ENCODE assay signal across 8 cellular contexts in genomic region chr1:70487910-70488665, GRCh38.
A peak's percentile ranks its signal among the peaks of the same experiment; 100 is the strongest.
DNase-seq lines count a peak whose midpoint lies in the region; ATAC-seq, FAIRE-seq and TF ChIP-seq lines count a peak whose summit lies in the region.

No MANE protein-coding gene starts in this region.

- no peaks in the 10 kb centered on the region for H3K27me3 ChIP-seq in DOHH2 (ENCODE audit: control insufficient read depth, low read length)
- no peaks in the 10 kb centered on the region for H3K27me3 ChIP-seq in bronchial epithelial cell (ENCODE audit: control insufficient read depth, insufficient read depth, low read length)

- H3F3A ChIP-seq in DOHH2 (ENCODE audit: control insufficient read depth, insufficient read depth): no peaks in the 10 kb centered on the region

- no peak overlapping the region for H3K4me2 ChIP-seq in DOHH2 (ENCODE audit: low read length)

- H3K27ac ChIP-seq in DOHH2 (ENCODE audit: low read depth, low read length) (no peak overlapping the region), HEK293 (ENCODE audit: extremely low read depth, low read depth, low read length) (no peak overlapping the region)

- H3K4me3 ChIP-seq in DOHH2 (ENCODE audit: low read length): no peak overlapping the region
- no peak overlapping the region for H3K4me3 ChIP-seq in HEK293 (ENCODE audit: low read depth, low read length)
- no peak overlapping the region for H3K4me3 ChIP-seq in bronchial epithelial cell (ENCODE audit: low read depth, low read length)

- FAIRE-seq in bronchial epithelial cell (lab: Jason Lieb, UNC): peak; percentile 43

- CTCF ChIA-PET in HEK293 (lab: Yijun Ruan, JAX): no interaction called here

- H3K9me3 ChIP-seq in DOHH2 (ENCODE audit: control insufficient read depth, insufficient read depth, low read length) (no peaks in the 10 kb centered on the region), HEK293 (ENCODE audit: control insufficient read depth, insufficient read depth, low read depth, low read length) (no peaks in the 10 kb centered on the region)

- DNase-seq in A172 (ENCODE audit: low spot score) (peak; percentile 10), NCI-H2227 (lab: John Stamatoyannopoulos, UW; ENCODE audit: unreplicated experiment) (peak; percentile 45), bronchial epithelial cell (ENCODE audit: low read depth) (peak; percentile 49), left lobe of liver (ENCODE audit: low spot score) (no peak)

- H3K4me1 ChIP-seq in DOHH2 (ENCODE audit: control insufficient read depth, low read length) (no peaks in the 10 kb centered on the region), HEK293 (ENCODE audit: control insufficient read depth, insufficient read depth, low read length) (no peaks in the 10 kb centered on the region)

- H3K36me3 ChIP-seq in DOHH2 (ENCODE audit: control insufficient read depth, low read length): no peaks in the 10 kb centered on the region
- no peaks in the 10 kb centered on the region for H3K36me3 ChIP-seq in HEK293 (ENCODE audit: control insufficient read depth in 2 of 2, insufficient read depth in 1 of 2, low read length in 2 of 2)
- no peaks in the 10 kb centered on the region for H3K36me3 ChIP-seq in bronchial epithelial cell (ENCODE audit: control insufficient read depth, insufficient read depth, low read length)

- no peaks in the 10 kb centered on the region for H3K79me2 ChIP-seq in DOHH2 (ENCODE audit: control insufficient read depth, low read length)

- peak; percentile 90 for ATAC-seq in left lobe of liver
- no peak for ATAC-seq in HG02840 (IDR thresholded peaks at IDR 0.05; ENCODE audit: low FRiP score, unreplicated experiment)
- ATAC-seq in GM21737 (IDR thresholded peaks at IDR 0.05; ENCODE audit: unreplicated experiment): no peak

- H3K9me2 ChIP-seq in DOHH2 (replicated peaks; ENCODE audit: control insufficient read depth, low read length): no peaks in the 10 kb centered on the region

- TF ChIP-seq CTCF in DOHH2 (IDR thresholded peaks at IDR 0.05; ENCODE audit: low read depth, low read length, poor library complexity, severe bottlenecking) (peak; percentile 70), HEK293 (tag by site-specific recombination; IDR thresholded peaks at IDR 0.05) (peak; percentile 80), bronchial epithelial cell (IDR thresholded peaks at IDR 0.05; ENCODE audit: insufficient read depth, low read length, severe bottlenecking) (peak; percentile 86)

- H4K20me1 ChIP-seq in DOHH2 (ENCODE audit: control insufficient read depth, insufficient read depth, low read depth, low read length): no peaks in the 10 kb centered on the region

- POLR2A ChIA-PET in HEK293 (lab: Yijun Ruan, JAX): no interaction called here

TF ChIP-seq in HEK293, 187 proteins besides CTCF, POLR2A, EP300 and RAD21:
- no peak for TF ChIP-seq ZNF513 (tag by site-specific recombination; IDR thresholded peaks at IDR 0.05)
- TF ChIP-seq ZSCAN18 (tag by site-specific recombination; IDR thresholded peaks at IDR 0.05): no peak
- no peak for TF ChIP-seq SP3 (tag by site-specific recombination; IDR thresholded peaks at IDR 0.05)
- no peak for TF ChIP-seq ZNF24 (tag by site-specific recombination; IDR thresholded peaks at IDR 0.05)
- TF ChIP-seq HOXD13 (CRISPR knock-in tag; IDR thresholded peaks at IDR 0.05; ENCODE audit: borderline replicate concordance): no peak
- TF ChIP-seq ZNF654 (tag by site-specific recombination; IDR thresholded peaks at IDR 0.05; ENCODE audit: low read depth): peak; percentile 89
- no peak for TF ChIP-seq ZNF629 (tag by site-specific recombination; IDR thresholded peaks at IDR 0.05)
- no peak for TF ChIP-seq OVOL3 (tag by site-specific recombination; IDR thresholded peaks at IDR 0.05)
- no peak for TF ChIP-seq ZBTB7A (tag by site-specific recombination; IDR thresholded peaks at IDR 0.05; ENCODE audit: low read depth)
- TF ChIP-seq ZBTB21 (tag by site-specific recombination; IDR thresholded peaks at IDR 0.05): no peak
- no peak for TF ChIP-seq ZNF19 (tag by site-specific recombination; IDR thresholded peaks at IDR 0.05; ENCODE audit: low read depth)
- no peak for TF ChIP-seq KLF1 (tag by site-specific recombination; IDR thresholded peaks at IDR 0.05)
- TF ChIP-seq MZF1 (tag by site-specific recombination; IDR thresholded peaks at IDR 0.05; ENCODE audit: borderline replicate concordance): peak; percentile 78; the same call in 1 of the 2 replicates
- no peak for TF ChIP-seq SP7 (tag by site-specific recombination; IDR thresholded peaks at IDR 0.05)
- TF ChIP-seq EGR2 (tag by site-specific recombination; IDR thresholded peaks at IDR 0.05; ENCODE audit: low read depth): no peak
- TF ChIP-seq PATZ1 (tag by site-specific recombination; IDR thresholded peaks at IDR 0.05): no peak
